ENCODE assay signal across 9 cellular contexts in the genomic region with DNA sequence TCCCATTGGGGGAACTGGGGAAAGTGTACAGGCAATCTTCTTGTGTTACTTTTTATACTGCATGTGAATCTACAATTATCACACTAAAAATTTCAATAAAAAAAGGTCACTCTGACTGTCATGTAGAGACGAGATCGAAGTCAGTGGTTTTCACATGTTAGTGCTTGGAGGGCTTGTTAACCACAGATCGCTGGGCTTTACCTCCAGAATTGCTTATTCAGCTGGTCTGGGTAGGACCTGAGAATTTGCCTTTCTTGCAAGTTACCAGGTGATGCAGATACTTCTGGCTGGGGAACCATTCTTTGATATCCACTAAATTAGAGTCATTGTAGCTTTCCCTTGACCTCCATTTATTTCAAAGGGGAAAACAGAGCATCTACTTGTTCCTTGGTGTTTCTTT.
"Had no signal": no experiment of that assay in that cellular context is flagged by ENCODE, and none has a peak within 500 bp of the region (broad histone marks: within the 10 kb centered on the region; RNA-seq: fewer than 3 reads in every experiment).

No MANE protein-coding gene starts in this region.

- H3K9me3 Mint-ChIP-seq: HFFc6 had no signal

- H3K4me3 Mint-ChIP-seq: HFFc6 had no signal

- DNase-seq: GOT3, H7, HFFc6, IMR-90 had no signal

- H3K9me3 ChIP-seq: HAP-1 had no signal

- H3K9ac ChIP-seq: GM23248 had no signal

- ATAC-seq: HCT116, K562 had no signal

- H3K4me3 ChIP-seq: GM23248, HAP-1, K562 had no signal

- H2AFZ ChIP-seq: GM23248 had no signal

- H3K27ac ChIP-seq: GM23248, HL-60 had no signal

- H3K36me3 ChIP-seq: HAP-1 had no signal

- H3K27ac Mint-ChIP-seq: HFFc6 had no signal

- H3K4me1 ChIP-seq: HAP-1 had no signal
